In the genomic region with DNA sequence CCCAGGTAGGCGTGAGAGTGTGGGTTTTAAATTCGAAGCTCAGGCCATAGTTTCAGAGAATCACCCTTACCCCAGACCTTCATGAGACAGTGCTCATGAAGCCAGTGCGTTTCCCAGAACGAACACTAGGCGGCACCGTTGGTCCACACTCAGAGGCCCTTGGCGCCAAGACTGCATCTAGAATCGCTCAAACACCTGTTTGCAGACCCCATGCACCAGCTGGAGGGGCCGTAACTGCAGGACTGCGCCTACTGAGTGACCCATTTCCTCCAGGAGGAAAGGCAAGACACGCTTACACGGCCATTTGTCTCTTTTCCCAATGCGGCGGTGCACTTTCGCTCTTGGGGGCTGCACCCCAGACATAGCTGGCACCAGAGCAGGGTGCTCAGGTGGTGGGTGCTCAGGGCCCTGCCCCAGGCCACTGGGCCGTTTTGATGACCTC, we compare ENCODE assay signal across 8 cellular contexts. TPM values are rescaled to one million over a fixed set of nuclear protein-coding genes. Genes with fewer than 3 reads are reported as not detected.
DNase-seq lines count a peak whose midpoint lies in the region; ATAC-seq and TF ChIP-seq lines count a peak whose summit lies in the region.

No MANE protein-coding gene starts in this region.

- no peak overlapping the region for H3K27ac ChIP-seq in liver (ENCODE audit: low read depth in 1 of 2, low read length in 2 of 2)

- no peak overlapping the region for H3K9ac ChIP-seq in liver (ENCODE audit: low read depth in 1 of 2, low read length in 2 of 2)

- no peaks in the 10 kb centered on the region for H3K36me3 ChIP-seq in liver (ENCODE audit: control insufficient read depth in 4 of 4, insufficient read depth in 3 of 4, low read depth in 1 of 4, low read length in 3 of 4)

- no peaks in the 10 kb centered on the region for H3K27me3 ChIP-seq in liver (ENCODE audit: control insufficient read depth in 4 of 4, insufficient read depth in 4 of 4, low read length in 3 of 4)

- peak; percentile 98 for TF ChIP-seq CTCF in GM12875 (IDR thresholded peaks at IDR 0.05; ENCODE audit: borderline replicate concordance, insufficient read depth, low read depth, low read length)
- TF ChIP-seq CTCF in liver (IDR thresholded peaks at IDR 0.05; ENCODE audit: low read depth, low read length, missing input control), result peak; percentile 93

- DNase-seq in NCI-H460 (ENCODE audit: extremely low read depth, low read depth), result peak; percentile 78
- DNase-seq in activated CD4-positive, alpha-beta T cell treated with anti-CD3 and anti-CD28 coated beads for 1 hour, result peak; percentile 67
- DNase-seq in cerebellar cortex (ENCODE audit: low spot score), result peak; percentile 72
- DNase-seq in stimulated activated CD4-positive, alpha-beta T cell treated with anti-CD3 and anti-CD28 coated beads, TNF-alpha, amount 100 ng/mL, for 24 hours (ENCODE audit: low read depth in 3 of 3), result peak; percentile 65 to 84 (median 77)

- ATAC-seq in HG02973 (IDR thresholded peaks at IDR 0.05; ENCODE audit: unreplicated experiment), result peak; percentile 64
- no peak for ATAC-seq in HG03045 (IDR thresholded peaks at IDR 0.05; ENCODE audit: unreplicated experiment)

- no peaks in the 10 kb centered on the region for H3K4me1 ChIP-seq in liver (ENCODE audit: control insufficient read depth in 4 of 4, insufficient read depth in 4 of 4, low read length in 3 of 4)

- no peaks in the 10 kb centered on the region for H3K9me3 ChIP-seq in liver (ENCODE audit: control insufficient read depth in 4 of 4, low read length in 3 of 4)

- TF ChIP-seq RAD21 in liver (IDR thresholded peaks at IDR 0.05), result peak; percentile 90 to 92

- WGBS in liver, result 24% methylated on average over 16 of the region's 16 CpGs

- no peak overlapping the region for H3K4me3 ChIP-seq in GM12875 (ENCODE audit: low read depth, low read length)
- H3K4me3 ChIP-seq in liver (ENCODE audit: low read depth in 1 of 3, low read length in 3 of 3), result no peak overlapping the region

TF ChIP-seq in liver, 16 proteins besides CTCF, POLR2A, EP300 and RAD21:
- no peak for TF ChIP-seq TAF1 (conservative IDR thresholded peaks at IDR 0.05)
- no peak for TF ChIP-seq RXRA (IDR thresholded peaks at IDR 0.05)
- TF ChIP-seq, protein P1, sequence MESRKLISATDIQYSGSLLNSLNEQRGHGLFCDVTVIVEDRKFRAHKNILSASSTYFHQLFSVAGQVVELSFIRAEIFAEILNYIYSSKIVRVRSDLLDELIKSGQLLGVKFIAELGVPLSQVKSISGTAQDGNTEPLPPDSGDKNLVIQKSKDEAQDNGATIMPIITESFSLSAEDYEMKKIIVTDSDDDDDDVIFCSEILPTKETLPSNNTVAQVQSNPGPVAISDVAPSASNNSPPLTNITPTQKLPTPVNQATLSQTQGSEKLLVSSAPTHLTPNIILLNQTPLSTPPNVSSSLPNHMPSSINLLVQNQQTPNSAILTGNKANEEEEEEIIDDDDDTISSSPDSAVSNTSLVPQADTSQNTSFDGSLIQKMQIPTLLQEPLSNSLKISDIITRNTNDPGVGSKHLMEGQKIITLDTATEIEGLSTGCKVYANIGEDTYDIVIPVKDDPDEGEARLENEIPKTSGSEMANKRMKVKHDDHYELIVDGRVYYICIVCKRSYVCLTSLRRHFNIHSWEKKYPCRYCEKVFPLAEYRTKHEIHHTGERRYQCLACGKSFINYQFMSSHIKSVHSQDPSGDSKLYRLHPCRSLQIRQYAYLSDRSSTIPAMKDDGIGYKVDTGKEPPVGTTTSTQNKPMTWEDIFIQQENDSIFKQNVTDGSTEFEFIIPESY (IDR thresholded peaks at IDR 0.05), result no peak
- TF ChIP-seq FOXA1 (IDR thresholded peaks at IDR 0.05), result no peak
- no peak for TF ChIP-seq HNF4G (IDR thresholded peaks at IDR 0.05)
- no peak for TF ChIP-seq HNF4A (conservative IDR thresholded peaks at IDR 0.05)
- no peak for TF ChIP-seq EGR1 (IDR thresholded peaks at IDR 0.05; ENCODE audit: low read depth in 2 of 2)
- TF ChIP-seq REST (IDR thresholded peaks at IDR 0.05), result no peak
- no peak for TF ChIP-seq NR2F2 (IDR thresholded peaks at IDR 0.05)
- TF ChIP-seq, protein P2, sequence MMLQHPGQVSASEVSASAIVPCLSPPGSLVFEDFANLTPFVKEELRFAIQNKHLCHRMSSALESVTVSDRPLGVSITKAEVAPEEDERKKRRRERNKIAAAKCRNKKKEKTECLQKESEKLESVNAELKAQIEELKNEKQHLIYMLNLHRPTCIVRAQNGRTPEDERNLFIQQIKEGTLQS (IDR thresholded peaks at IDR 0.05), result no peak
- no peak for TF ChIP-seq FOXA2 (IDR thresholded peaks at IDR 0.05)
- TF ChIP-seq, protein P3, sequence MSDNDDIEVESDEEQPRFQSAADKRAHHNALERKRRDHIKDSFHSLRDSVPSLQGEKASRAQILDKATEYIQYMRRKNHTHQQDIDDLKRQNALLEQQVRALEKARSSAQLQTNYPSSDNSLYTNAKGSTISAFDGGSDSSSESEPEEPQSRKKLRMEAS (IDR thresholded peaks at IDR 0.05), result no peak
- TF ChIP-seq GABPA (IDR thresholded peaks at IDR 0.05 in 1 of 2, conservative IDR thresholded peaks at IDR 0.05 in 1 of 2), result no peak

RNA-seq across cellular contexts. Expression of gene ADGRG5, which starts 34.0 kb away (rescaled TPM):
- total RNA-seq in NCI-H460 (2014; rRNA removed; shearing (Covaris generic)), result not detected in 2 replicates
- polyA plus RNA-seq in NCI-H460 (2014; cell fraction: nucleus; rRNA removed), result not detected in 2 replicates
- total RNA-seq in liver, result under 1 TPM; 0.33 to 0.37 TPM
- under 1 TPM; 0.10 to 0.24 TPM for polyA plus RNA-seq in liver

RNA-seq across cellular contexts. Expression of gene CCDC102A, which starts 40.1 kb away (rescaled TPM):
- 4.8 and 5.2 TPM in 2 replicates for total RNA-seq in NCI-H460 (2014; rRNA removed; shearing (Covaris generic))
- 4.4 and 5.4 TPM in 2 replicates for polyA plus RNA-seq in NCI-H460 (2014; cell fraction: nucleus; rRNA removed)
- total RNA-seq in liver, result 1 to 10 TPM; 2.3 to 2.6 TPM
- polyA plus RNA-seq in liver, result 1 to 10 TPM in 1 of 2 donors, under 1 TPM in 1; 0.36 to 1.0 TPM

RNA-seq across cellular contexts. Expression of gene ADGRG1, which starts 52.0 kb away (rescaled TPM):
- total RNA-seq in NCI-H460 (2014; rRNA removed; shearing (Covaris generic)), result 15.1 and 20.2 TPM in 2 replicates
- 11.1 and 12.2 TPM in 2 replicates for polyA plus RNA-seq in NCI-H460 (2014; cell fraction: nucleus; rRNA removed)
- total RNA-seq in liver, result 1 to 10 TPM; 2.3 to 3.3 TPM
- 1 to 10 TPM; 1.7 to 1.8 TPM for polyA plus RNA-seq in liver
